Comparison of ENCODE assay signal across 17 cellular contexts in the genomic region with DNA sequence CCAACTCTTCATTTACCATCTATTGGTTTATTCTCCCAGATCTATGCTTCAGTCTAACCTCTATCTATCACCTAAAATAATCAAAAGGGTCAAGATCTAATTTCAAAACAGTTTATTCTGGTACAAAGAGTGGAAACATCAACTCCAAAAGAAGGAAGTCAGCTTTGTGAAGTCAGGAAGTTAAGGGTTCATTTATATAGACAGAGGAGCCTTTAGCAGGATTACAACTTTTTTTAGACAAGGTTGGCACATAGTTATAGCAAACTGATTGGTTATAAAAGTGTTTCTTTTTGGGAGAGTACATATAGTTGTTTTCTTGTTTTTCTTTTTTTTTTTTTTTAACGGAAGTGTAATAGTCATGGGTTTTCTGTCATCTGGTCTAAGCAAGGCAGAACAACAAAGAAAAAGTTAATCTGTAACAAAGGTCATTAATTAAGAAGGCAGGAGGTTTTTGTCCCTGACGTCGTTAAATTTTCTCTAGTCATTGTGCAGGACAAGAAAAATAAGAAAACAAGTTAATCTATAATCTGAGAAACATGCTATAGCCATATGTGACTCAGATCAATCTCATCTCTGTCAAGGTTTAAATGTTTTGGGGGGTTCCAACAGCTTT.
DNase-seq lines count a peak whose midpoint lies in the region; FAIRE-seq and TF ChIP-seq lines count a peak whose summit lies in the region.
"Had no signal": no experiment of that assay in that cellular context is flagged by ENCODE, and none has a peak within 500 bp of the region (broad histone marks: within the 10 kb centered on the region; RNA-seq: fewer than 3 reads in every experiment).

No MANE protein-coding gene starts in this region.

- no peak for TF ChIP-seq CTCF in coronary artery (IDR thresholded peaks at IDR 0.05)

- no peak overlapping the region for H3K9ac ChIP-seq in BLaER1

- H3K27me3 ChIP-seq in BLaER1, result no peaks in the 10 kb centered on the region
- H3K27me3 ChIP-seq: cardiac muscle cell, uterus had no signal

- H3K27ac ChIP-seq in BLaER1, result peak overlapping the region; percentile 23; the same call in 1 of the 2 replicates
- no peak overlapping the region for H3K27ac ChIP-seq in coronary artery
- H3K27ac ChIP-seq: cardiac muscle cell had no signal

- H3K4me2 ChIP-seq in BLaER1, result peak overlapping the region; percentile 24

- H3K4me1 ChIP-seq in BLaER1, result peaks cover 23% of the 10 kb centered on the region
- H3K4me1 ChIP-seq: uterus had no signal

- H4K20me1 ChIP-seq in BLaER1, result no peaks in the 10 kb centered on the region

- FAIRE-seq in GM19239 (lab: Jason Lieb, UNC) (peak; percentile 31), islet of Langerhans (lab: Jason Lieb, UNC) (peak; percentile 65)
- FAIRE-seq: GM12892 had no signal

- H3K4me3 ChIP-seq in BLaER1 (no peak overlapping the region), coronary artery (no peak overlapping the region)
- H3K4me3 ChIP-seq: cardiac muscle cell, uterus had no signal

- peaks cover 28% of the 10 kb centered on the region for H3K9me3 ChIP-seq in BLaER1
- H3K9me3 ChIP-seq: uterus had no signal

- DNase-seq in GM19239 (ENCODE audit: insufficient read length, low spot score) (no peak), MV-4-11 (lab: John Stamatoyannopoulos, UW) (peak; percentile 50), amniotic stem cell (lab: John Stamatoyannopoulos, UW) (no peak), coronary artery (ENCODE audit: low spot score) (no peak), 8988T (no peak)
- no peak for DNase-seq in activated T-cell treated with anti-CD3 and anti-CD28 coated beads, Interleukin-2, amount 50 U/mL, for 1 hour
- DNase-seq: activated CD8-positive, alpha-beta T cell treated with anti-CD3 and anti-CD28 coated beads for 36 hours; activated naive CD4-positive, alpha-beta T cell; Karpas-422; PC-3; posterior cingulate gyrus; stimulated activated CD8-positive, alpha-beta memory T cell treated with anti-CD3 and anti-CD28 coated beads, Interleukin-4, amount 100 ng/mL, for 48 hours; uterus had no signal

- H3K36me3 ChIP-seq in BLaER1, result no peaks in the 10 kb centered on the region
- H3K36me3 ChIP-seq: cardiac muscle cell, uterus had no signal
